Comparison of ENCODE assay signal across 8 cellular contexts in the genomic region with DNA sequence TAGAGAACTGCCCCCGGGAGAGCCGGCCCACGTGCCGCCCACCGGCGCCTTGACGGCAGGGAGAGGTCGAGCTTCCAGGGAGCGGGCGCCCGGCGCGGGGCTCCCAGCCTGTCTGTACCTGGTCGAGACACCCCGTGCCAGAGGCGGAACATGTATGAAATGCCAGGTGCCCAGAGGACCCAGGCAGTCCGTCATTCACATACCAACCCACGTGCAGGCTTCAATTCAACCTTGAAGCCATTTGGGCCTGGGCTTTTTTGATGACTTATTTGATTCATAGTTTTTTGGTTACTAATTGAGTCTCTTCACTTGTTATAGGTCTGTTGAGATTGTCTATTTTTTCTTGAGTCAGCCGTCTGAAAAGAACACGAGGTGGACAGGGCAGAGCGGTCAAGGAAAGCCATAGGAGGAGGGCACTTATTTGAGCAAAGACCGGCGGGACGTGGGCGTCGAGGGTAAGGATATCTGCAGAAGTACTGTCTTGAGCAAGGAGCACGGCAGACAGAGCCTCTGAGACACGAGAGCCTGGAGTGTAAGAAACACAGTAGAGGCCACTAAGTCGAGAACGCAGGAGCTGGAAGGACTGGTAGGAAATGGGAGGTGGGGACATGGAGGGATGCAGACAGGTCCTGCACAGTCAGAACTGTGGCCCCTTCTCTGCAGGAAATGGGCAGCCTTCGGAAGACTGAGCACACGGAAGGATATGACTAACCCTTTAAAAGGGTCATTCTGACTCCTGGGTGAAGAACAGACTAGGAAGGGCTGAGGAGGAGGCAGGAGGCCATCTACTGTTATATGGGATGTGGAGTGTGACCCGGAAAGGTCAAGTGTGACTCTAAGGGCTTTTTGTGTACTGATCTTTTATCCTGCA. TPM values are rescaled to one million over a fixed set of nuclear protein-coding genes. Genes with fewer than 3 reads are reported as not detected.
DNase-seq lines count a peak whose midpoint lies in the region; ATAC-seq and TF ChIP-seq lines count a peak whose summit lies in the region.

No MANE protein-coding gene starts in this region.

- peak overlapping the region; percentile 78 for H3K4me2 ChIP-seq in mesendoderm (ENCODE audit: low read length)

- peak overlapping the region; percentile 94 for H3K18ac ChIP-seq in mesendoderm (ENCODE audit: low read length)

- peaks cover 17% of the 10 kb centered on the region for H3K79me1 ChIP-seq in mesendoderm (ENCODE audit: low read length)

- H3K4me3 ChIP-seq in breast epithelium, result peak overlapping the region; percentile 70 to 94 (median 72)
- no peak overlapping the region for H3K4me3 ChIP-seq in mesendoderm (ENCODE audit: low read length)

- ATAC-seq in GM18517 (IDR thresholded peaks at IDR 0.05; ENCODE audit: unreplicated experiment) (no peak), GM21576 (IDR thresholded peaks at IDR 0.05; ENCODE audit: unreplicated experiment) (no peak)

- H3K27ac ChIP-seq in breast epithelium (peak overlapping the region; percentile 69 to 87), mesendoderm (ENCODE audit: low read depth, low read length) (no peak overlapping the region)

- H3K4me1 ChIP-seq in breast epithelium (peaks cover 5 to 13% of the 10 kb centered on the region in 2 donors), mesendoderm (ENCODE audit: control insufficient read depth, low read depth, low read length) (no peaks in the 10 kb centered on the region)

- no peak overlapping the region for H3K23ac ChIP-seq in mesendoderm (ENCODE audit: low read length)

- H2BK120ac ChIP-seq in mesendoderm (ENCODE audit: low read depth, low read length), result no peak overlapping the region

- H2BK15ac ChIP-seq in mesendoderm (replicated peaks; ENCODE audit: low read depth), result no peak overlapping the region

- H2AK5ac ChIP-seq in mesendoderm (ENCODE audit: low read length), result no peak overlapping the region

- no peak overlapping the region for H4K5ac ChIP-seq in mesendoderm (ENCODE audit: low read length)

- H3K79me2 ChIP-seq in mesendoderm (ENCODE audit: control insufficient read depth, insufficient read depth, low read length), result peaks cover 29% of the 10 kb centered on the region

- peaks cover 0 to 3% (median 0%) of the 10 kb centered on the region in 3 donors for H3K9me3 Mint-ChIP-seq in IgD-negative memory B cell

- H3K56ac ChIP-seq in mesendoderm (ENCODE audit: low read length), result peak overlapping the region; percentile 90

- no peak overlapping the region for H4K8ac ChIP-seq in mesendoderm (ENCODE audit: low read depth, low read length)

- H3K4me1 Mint-ChIP-seq in IgD-negative memory B cell, result peaks cover 32 to 46% (median 35%) of the 10 kb centered on the region in 3 donors

- H3K27ac Mint-ChIP-seq in IgD-negative memory B cell, result peak overlapping the region; percentile 49 to 76 (median 76)

- H3K4ac ChIP-seq in mesendoderm (ENCODE audit: low read depth, low read length), result peak overlapping the region; percentile 63

- no peak overlapping the region for H2BK5ac ChIP-seq in mesendoderm (ENCODE audit: low read length)

- H3K9ac ChIP-seq in mesendoderm (ENCODE audit: low read length), result peak overlapping the region; percentile 75

- H3K36me3 ChIP-seq in breast epithelium (no peaks in the 10 kb centered on the region), mesendoderm (ENCODE audit: control insufficient read depth, insufficient read depth, low read length) (peaks cover 5% of the 10 kb centered on the region)

- peak overlapping the region; percentile 75 to 88 (median 79) for H3K4me3 Mint-ChIP-seq in IgD-negative memory B cell

- TF ChIP-seq POLR2A in breast epithelium (IDR thresholded peaks at IDR 0.05), result no peak

- peaks cover 16% of the 10 kb centered on the region for H3K36me3 Mint-ChIP-seq in IgD-negative memory B cell

- no peaks in the 10 kb centered on the region for H3K27me3 Mint-ChIP-seq in IgD-negative memory B cell

- intact Hi-C loops in breast epithelium (cut with DNase I; ENCODE audit: low total_unique reads), result no loop called here

- peaks cover 6 to 20% of the 10 kb centered on the region in 2 donors for H3K9me3 ChIP-seq in breast epithelium

- DNase-seq in GF-D8 (lab: John Stamatoyannopoulos, UW) (peak; percentile 34), breast epithelium (ENCODE audit: low spot score in 2 of 2) (peak in 1 of 2 donors; percentile 43), mesendoderm (no peak), Kasumi-1 (lab: John Stamatoyannopoulos, UW) (no peak), NCI-H524 (lab: John Stamatoyannopoulos, UW) (no peak)

- no peak for TF ChIP-seq CTCF in breast epithelium (IDR thresholded peaks at IDR 0.05)

- H3K27me3 ChIP-seq in breast epithelium (no peaks in the 10 kb centered on the region), mesendoderm (ENCODE audit: insufficient read depth, low read length, poor library complexity) (no peaks in the 10 kb centered on the region)

- no CpG with 5 or more reads among the region's 33 CpGs for WGBS in mesendoderm (ENCODE audit: extremely low coverage, insufficient coverage, low lambda C conversion rate)

RNA-seq across cellular contexts. Expression of a gene that starts 1.2 kb away (rescaled TPM):
- polyA plus RNA-seq in IgD-negative memory B cell, result 2.7 TPM
- 10 to 100 TPM; 25.0 to 29.8 (median 29.0) TPM for total RNA-seq in breast epithelium
- polyA plus RNA-seq in mesendoderm (2013, experiment 1 of 2), result 24.8 TPM
- 24.2 TPM for polyA plus RNA-seq in mesendoderm (2013, experiment 2 of 2)

RNA-seq across cellular contexts. Expression of a gene that starts 52.6 kb away (rescaled TPM):
- 19.5 TPM for polyA plus RNA-seq in IgD-negative memory B cell
- total RNA-seq in breast epithelium, result 10 to 100 TPM; 39.2 to 53.0 (median 45.6) TPM
- 43.4 TPM for polyA plus RNA-seq in mesendoderm (2013, experiment 1 of 2)
- 42.5 TPM for polyA plus RNA-seq in mesendoderm (2013, experiment 2 of 2)
